In genomic region chr1:197183195-197183748, GRCh38 we compare ENCODE assay signal across 36 cellular contexts.
"Had no signal": no experiment of that assay in that cellular context is flagged by ENCODE, and none has a peak within 500 bp of the region (broad histone marks: within the 10 kb centered on the region; RNA-seq: fewer than 3 reads in every experiment).

No MANE protein-coding gene starts in this region.

- ATAC-seq: activated naive CD4-positive, alpha-beta T cell treated with anti-CD3 and anti-CD28 coated beads, Interleukin-2, amount 50 U/mL, for 72 hours; activated T-cell treated with anti-CD3 and anti-CD28 coated beads, Interleukin-2, amount 50 U/mL, for 4 hours; body of pancreas; Right ventricle myocardium inferior; SK-N-SH treated with all-trans-retinoic acid at 6 μM for 48 hours; T-cell had no signal

- FAIRE-seq: astrocyte, bronchial epithelial cell, RCC 7860 had no signal

- H3K27ac ChIP-seq: adrenal gland, body of pancreas, KMS-11, PC-9, RWPE1, VCaP had no signal

- H3K4me2 ChIP-seq: KMS-11, PC-9 had no signal

- H3K9me3 Mint-ChIP-seq: activated B cell treated with CpG ODN at 0.5 μM for 24 hours; activated CD4-positive, alpha-beta memory T cell treated with anti-CD3 and anti-CD28 coated beads for 36 hours; activated naive CD4-positive, alpha-beta T cell treated with anti-CD3 and anti-CD28 coated beads for 36 hours; activated naive CD4-positive, alpha-beta T cell treated with anti-CD3 and anti-CD28 coated beads, Interleukin-2, amount 50 U/mL, for 72 hours; activated T-cell treated with anti-CD3 and anti-CD28 coated beads, Interleukin-2, amount 50 U/mL, for 4 hours; activated T-helper 1 cell treated with anti-CD3 and anti-CD28 coated beads, Interleukin-12 subunit alpha, Interleukin-12 subunit beta, Interleukin-2, Interleukin-4 antibody, amounts not matched to agents 30 ng/mL and 10 ng/mL and 1 ng/mL, durations not matched to agents 14 hours and 24 hours and 36 hours; T-cell had no signal

- H3K27me3 Mint-ChIP-seq: activated B cell treated with CpG ODN at 0.5 μM for 24 hours; activated CD4-positive, alpha-beta memory T cell treated with anti-CD3 and anti-CD28 coated beads for 36 hours; T-cell had no signal

- H3K9me3 ChIP-seq: adrenal gland, body of pancreas had no signal

- H3K27me3 ChIP-seq: adrenal gland, body of pancreas had no signal

- DNase-seq: activated B cell treated with CpG ODN at 0.5 μM for 24 hours; activated CD4-positive, alpha-beta memory T cell treated with anti-CD3 and anti-CD28 coated beads for 36 hours; activated CD4-positive, alpha-beta T cell treated with anti-CD3 and anti-CD28 coated beads for 4 hours; activated CD4-positive, alpha-beta T cell treated with anti-CD3 and anti-CD28 coated beads, Interleukin-2, amount 50 U/mL, for 1 hour; activated CD4-positive, CD25-positive, alpha-beta regulatory T cell treated with anti-CD3 and anti-CD28 coated beads, Interleukin-2, amount 50 U/mL, for 72 hours; activated CD8-positive, alpha-beta memory T cell treated with anti-CD3 and anti-CD28 coated beads, Interleukin-2, amount 50 U/mL, for 4 hours; activated gamma-delta T cell treated with Interleukin-2 at 50 U/mL for 16 hours; activated naive CD4-positive, alpha-beta T cell treated with anti-CD3 and anti-CD28 coated beads for 36 hours; activated T-cell treated with anti-CD3 and anti-CD28 coated beads for 4 hours; activated T-cell treated with anti-CD3 and anti-CD28 coated beads, Interleukin-2, amount 50 U/mL, for 4 hours; adrenal gland; body of pancreas; central memory CD4-positive, alpha-beta T cell; NCI-H1048; NCI-H1105 treated with DMSO at 0.1 percent for 48 hours; NCI-H1436 treated with DMSO at 0.1 percent for 48 hours; NCI-H1694 treated with DMSO at 0.1 percent for 48 hours; NCI-H2029; NCI-H345; NCI-H524 treated with DMSO at 0.1 percent for 48 hours; NK-92 treated with Interleukin-12 subunit alpha and Interleukin-12 subunit beta, amount 100 ng/mL, for 24 hours; PC-9; SIG-M5; T-cell; T-helper 2 cell; T-helper 9 cell had no signal

- H3K9ac ChIP-seq: KMS-11 had no signal

- H3K4me3 Mint-ChIP-seq: activated B cell treated with CpG ODN at 0.5 μM for 24 hours; activated CD4-positive, alpha-beta memory T cell treated with anti-CD3 and anti-CD28 coated beads for 36 hours; activated naive CD4-positive, alpha-beta T cell treated with anti-CD3 and anti-CD28 coated beads for 36 hours; activated T-cell treated with anti-CD3 and anti-CD28 coated beads, Interleukin-2, amount 50 U/mL, for 4 hours; activated T-helper 1 cell treated with anti-CD3 and anti-CD28 coated beads, Interleukin-12 subunit alpha, Interleukin-12 subunit beta, Interleukin-2, Interleukin-4 antibody, amounts not matched to agents 30 ng/mL and 10 ng/mL and 1 ng/mL, durations not matched to agents 14 hours and 24 hours and 36 hours; T-cell had no signal

- H3K4me3 ChIP-seq: adrenal gland, body of pancreas, PC-9 had no signal

- H2AFZ ChIP-seq: PC-9 had no signal

- H3K27ac Mint-ChIP-seq: activated B cell treated with CpG ODN at 0.5 μM for 24 hours; activated CD4-positive, alpha-beta memory T cell treated with anti-CD3 and anti-CD28 coated beads for 36 hours; activated naive CD4-positive, alpha-beta T cell treated with anti-CD3 and anti-CD28 coated beads for 36 hours; activated naive CD4-positive, alpha-beta T cell treated with anti-CD3 and anti-CD28 coated beads, Interleukin-2, amount 50 U/mL, for 72 hours; activated T-helper 1 cell treated with anti-CD3 and anti-CD28 coated beads, Interleukin-12 subunit alpha, Interleukin-12 subunit beta, Interleukin-2, Interleukin-4 antibody, amounts not matched to agents 30 ng/mL and 10 ng/mL and 1 ng/mL, durations not matched to agents 14 hours and 24 hours and 36 hours had no signal
